ENCODE assay signal across 39 cellular contexts in genomic region chr1:150678988-150679387, GRCh38. TPM values are rescaled to one million over a fixed set of nuclear protein-coding genes. Genes with fewer than 3 reads are reported as not detected.
"Had no signal": no experiment of that assay in that cellular context is flagged by ENCODE, and none has a peak within 500 bp of the region (broad histone marks: within the 10 kb centered on the region; RNA-seq: fewer than 3 reads in every experiment).

No MANE protein-coding gene starts in this region.

- H3K9me3 ChIP-seq: adrenal gland, body of pancreas, breast epithelium had no signal

- H3K9me3 Mint-ChIP-seq: activated CD4-positive, alpha-beta T cell treated with anti-CD3 and anti-CD28 coated beads, Interleukin-2, amount 10 ng/mL, durations not matched to agents 7 days and 5 days; activated CD8-positive, alpha-beta T cell treated with anti-CD3 and anti-CD28 coated beads for 36 hours; activated naive CD4-positive, alpha-beta T cell treated with anti-CD3 and anti-CD28 coated beads for 36 hours; activated naive CD4-positive, alpha-beta T cell treated with anti-CD3 and anti-CD28 coated beads, Interleukin-2, amount 50 U/mL, for 72 hours; activated naive CD8-positive, alpha-beta T cell treated with anti-CD3 and anti-CD28 coated beads for 36 hours; activated T-cell treated with anti-CD3 and anti-CD28 coated beads, Interleukin-2, amount 50 U/mL, for 4 hours; activated T-cell treated with anti-CD3 and anti-CD28 coated beads, Interleukin-2, amount 50 U/mL, for 72 hours; activated T-helper 1 cell treated with anti-CD3 and anti-CD28 coated beads, Interleukin-12 subunit alpha, Interleukin-12 subunit beta, Interleukin-2, Interleukin-4 antibody, amounts not matched to agents 30 ng/mL and 10 ng/mL and 1 ng/mL, durations not matched to agents 14 hours and 24 hours and 36 hours; activated T-helper 17 cell treated with anti-CD3 and anti-CD28 coated beads, Interleukin-2, amount 50 U/mL, for 72 hours; T-helper 1 cell treated with Interleukin-12 subunit alpha and Interleukin-12 subunit beta and Interleukin-4 antibody, amounts not matched to agents 30 μg/mL and 1 μg/mL, for 36 hours; T-helper 2 cell treated with Interferon-gamma antibody and Interleukin-4, amounts not matched to agents 5 μg/mL and 100 μg/mL, for 36 hours had no signal

- H3K27ac Mint-ChIP-seq: activated CD4-positive, alpha-beta T cell treated with anti-CD3 and anti-CD28 coated beads for 36 hours; activated CD4-positive, alpha-beta T cell treated with anti-CD3 and anti-CD28 coated beads, Interleukin-2, amount 10 ng/mL, durations not matched to agents 7 days and 5 days; activated CD8-positive, alpha-beta T cell treated with anti-CD3 and anti-CD28 coated beads for 36 hours; activated naive CD4-positive, alpha-beta T cell treated with anti-CD3 and anti-CD28 coated beads for 36 hours; activated naive CD4-positive, alpha-beta T cell treated with anti-CD3 and anti-CD28 coated beads, Interleukin-2, amount 50 U/mL, for 72 hours; activated naive CD8-positive, alpha-beta T cell treated with anti-CD3 and anti-CD28 coated beads for 36 hours; activated T-cell treated with anti-CD3 and anti-CD28 coated beads, Interleukin-2, amount 50 U/mL, for 72 hours; activated T-helper 1 cell treated with anti-CD3 and anti-CD28 coated beads, Interleukin-12 subunit alpha, Interleukin-12 subunit beta, Interleukin-2, Interleukin-4 antibody, amounts not matched to agents 30 ng/mL and 10 ng/mL and 1 ng/mL, durations not matched to agents 14 hours and 24 hours and 36 hours; activated T-helper 17 cell treated with anti-CD3 and anti-CD28 coated beads, Interleukin-2, amount 50 U/mL, for 72 hours; T-helper 1 cell treated with Interleukin-12 subunit alpha and Interleukin-12 subunit beta and Interleukin-4 antibody, amounts not matched to agents 30 μg/mL and 1 μg/mL, for 36 hours; T-helper 2 cell treated with Interferon-gamma antibody and Interleukin-4, amounts not matched to agents 5 μg/mL and 100 μg/mL, for 36 hours had no signal

- H3K27me3 ChIP-seq: adrenal gland, body of pancreas, brain microvascular endothelial cell, breast epithelium had no signal

- H3K27me3 Mint-ChIP-seq: activated CD4-positive, alpha-beta T cell treated with anti-CD3 and anti-CD28 coated beads for 36 hours; activated CD4-positive, alpha-beta T cell treated with anti-CD3 and anti-CD28 coated beads, Interleukin-2, amount 10 ng/mL, durations not matched to agents 7 days and 5 days; activated CD8-positive, alpha-beta T cell treated with anti-CD3 and anti-CD28 coated beads for 36 hours; activated naive CD8-positive, alpha-beta T cell treated with anti-CD3 and anti-CD28 coated beads for 36 hours; activated T-helper 17 cell treated with anti-CD3 and anti-CD28 coated beads, Interleukin-2, amount 50 U/mL, for 72 hours had no signal

- H3K27ac ChIP-seq: adrenal gland, body of pancreas, brain microvascular endothelial cell, breast epithelium, VCaP had no signal

- H3K36me3 ChIP-seq: brain microvascular endothelial cell, breast epithelium had no signal

- H3K4me3 ChIP-seq: adrenal gland, body of pancreas, breast epithelium had no signal

- FAIRE-seq: astrocyte had no signal

- H3K4me3 Mint-ChIP-seq: activated CD4-positive, alpha-beta T cell treated with anti-CD3 and anti-CD28 coated beads for 36 hours; activated CD4-positive, alpha-beta T cell treated with anti-CD3 and anti-CD28 coated beads, Interleukin-2, amount 10 ng/mL, durations not matched to agents 7 days and 5 days; activated CD8-positive, alpha-beta T cell treated with anti-CD3 and anti-CD28 coated beads for 36 hours; activated naive CD4-positive, alpha-beta T cell treated with anti-CD3 and anti-CD28 coated beads for 36 hours; activated naive CD8-positive, alpha-beta T cell treated with anti-CD3 and anti-CD28 coated beads for 36 hours; activated T-cell treated with anti-CD3 and anti-CD28 coated beads, Interleukin-2, amount 50 U/mL, for 4 hours; activated T-cell treated with anti-CD3 and anti-CD28 coated beads, Interleukin-2, amount 50 U/mL, for 72 hours; activated T-helper 1 cell treated with anti-CD3 and anti-CD28 coated beads, Interleukin-12 subunit alpha, Interleukin-12 subunit beta, Interleukin-2, Interleukin-4 antibody, amounts not matched to agents 30 ng/mL and 10 ng/mL and 1 ng/mL, durations not matched to agents 14 hours and 24 hours and 36 hours; activated T-helper 17 cell treated with anti-CD3 and anti-CD28 coated beads, Interleukin-2, amount 50 U/mL, for 72 hours; T-helper 1 cell treated with Interleukin-12 subunit alpha and Interleukin-12 subunit beta and Interleukin-4 antibody, amounts not matched to agents 30 μg/mL and 1 μg/mL, for 36 hours; T-helper 2 cell treated with Interferon-gamma antibody and Interleukin-4, amounts not matched to agents 5 μg/mL and 100 μg/mL, for 36 hours had no signal

- H3K4me1 Mint-ChIP-seq: activated T-helper 17 cell treated with anti-CD3 and anti-CD28 coated beads, Interleukin-2, amount 50 U/mL, for 72 hours had no signal

- DNase-seq: activated CD4-positive, alpha-beta T cell treated with anti-CD3 and anti-CD28 coated beads for 1 hour; activated CD4-positive, alpha-beta T cell treated with anti-CD3 and anti-CD28 coated beads for 36 hours; activated CD4-positive, alpha-beta T cell treated with anti-CD3 and anti-CD28 coated beads for 48 hours; activated CD4-positive, alpha-beta T cell treated with anti-CD3 and anti-CD28 coated beads, Interleukin-2, amount 10 ng/mL, durations not matched to agents 7 days and 5 days; activated CD4-positive, alpha-beta T cell treated with anti-CD3 and anti-CD28 coated beads, Interleukin-2, amount 50 U/mL, for 48 hours; activated CD4-positive, CD25-positive, alpha-beta regulatory T cell; activated CD8-positive, alpha-beta memory T cell treated with anti-CD3 and anti-CD28 coated beads, Interleukin-2, amount 50 U/mL, for 4 hours; activated CD8-positive, alpha-beta T cell treated with anti-CD3 and anti-CD28 coated beads for 36 hours; activated effector memory CD4-positive, alpha-beta T cell treated with anti-CD3 and anti-CD28 coated beads, Interleukin-2, amount 50 U/mL, for 16 hours; activated gamma-delta T cell treated with Interleukin-2 at 50 U/mL for 16 hours; activated naive CD4-positive, alpha-beta T cell; activated naive CD4-positive, alpha-beta T cell treated with anti-CD3 and anti-CD28 coated beads for 36 hours; activated naive CD4-positive, alpha-beta T cell treated with anti-CD3 and anti-CD28 coated beads, Interleukin-2, amount 50 U/mL, for 16 hours; activated naive CD8-positive, alpha-beta T cell treated with anti-CD3 and anti-CD28 coated beads for 36 hours; activated T-cell treated with anti-CD3 and anti-CD28 coated beads for 4 hours; activated T-cell treated with anti-CD3 and anti-CD28 coated beads, Interleukin-2, amount 50 U/mL, for 1 hour; activated T-cell treated with anti-CD3 and anti-CD28 coated beads, Interleukin-2, amount 50 U/mL, for 4 hours; activated T-cell treated with anti-CD3 and anti-CD28 coated beads, Interleukin-2, amount 50 U/mL, for 72 hours; adrenal gland; amniotic stem cell; aorta; body of pancreas; brain microvascular endothelial cell; central memory CD4-positive, alpha-beta T cell; T-helper 1 cell; T-helper 2 cell; T-helper 9 cell had no signal

- H3K4me1 ChIP-seq: adrenal gland, body of pancreas, breast epithelium had no signal

- ATAC-seq: activated CD4-positive, alpha-beta T cell treated with anti-CD3 and anti-CD28 coated beads for 36 hours; activated CD4-positive, CD25-positive, alpha-beta regulatory T cell treated with anti-CD3 and anti-CD28 coated beads, Interleukin-2, amount 50 U/mL, for 24 hours; activated CD8-positive, alpha-beta T cell treated with anti-CD3 and anti-CD28 coated beads for 36 hours; activated naive CD4-positive, alpha-beta T cell treated with anti-CD3 and anti-CD28 coated beads, Interleukin-2, amount 50 U/mL, for 72 hours; activated T-cell treated with anti-CD3 and anti-CD28 coated beads, Interleukin-2, amount 50 U/mL, for 4 hours; activated T-cell treated with anti-CD3 and anti-CD28 coated beads, Interleukin-2, amount 50 U/mL, for 72 hours; activated T-helper 17 cell treated with anti-CD3 and anti-CD28 coated beads, Interleukin-2, amount 50 U/mL, for 72 hours; body of pancreas had no signal

RNA-seq across cellular contexts. Expression of gene HORMAD1, which starts 41.7 kb away (rescaled TPM):
- total RNA-seq: activated CD8-positive, alpha-beta memory T cell treated with anti-CD3 and anti-CD28 coated beads for 36 hours; activated CD8-positive, alpha-beta T cell treated with anti-CD3 and anti-CD28 coated beads for 36 hours; activated naive CD4-positive, alpha-beta T cell treated with anti-CD3 and anti-CD28 coated beads for 36 hours; activated naive CD8-positive, alpha-beta T cell treated with anti-CD3 and anti-CD28 coated beads for 36 hours; activated T-helper 1 cell treated with anti-CD3 and anti-CD28 coated beads, Interleukin-12 subunit alpha, Interleukin-12 subunit beta, Interleukin-2, Interleukin-4 antibody, amounts not matched to agents 30 ng/mL and 10 ng/mL and 1 ng/mL, durations not matched to agents 14 hours and 24 hours and 36 hours; activated T-helper 17 cell treated with anti-CD3 and anti-CD28 coated beads, Interleukin-2, amount 50 U/mL, for 72 hours; astrocyte; body of pancreas; cardiac septum; cerebellum had no signal
- polyA plus RNA-seq: adrenal gland, aorta had no signal
